In the genomic region with DNA sequence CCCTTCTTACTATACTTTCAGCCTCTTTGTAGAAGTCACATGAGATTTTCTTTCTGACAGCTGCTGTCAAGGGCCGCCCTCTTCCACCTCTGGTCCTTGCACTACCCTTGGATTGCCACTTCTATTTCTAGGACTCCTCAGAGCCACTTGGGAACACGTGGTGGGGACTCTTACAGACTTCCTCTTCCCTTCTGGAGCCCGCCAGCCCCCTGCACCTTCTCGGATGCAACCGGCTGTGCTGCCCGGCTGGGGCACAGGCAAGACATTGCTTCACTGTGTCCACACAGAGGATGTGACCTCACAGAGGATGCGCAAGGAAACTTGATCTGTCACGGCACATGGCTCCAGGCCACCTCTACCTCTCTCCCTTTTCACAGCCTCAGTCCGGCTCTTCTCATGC, we compare ENCODE assay signal across 1 cellular context.
A peak's percentile ranks its signal among the peaks of the same experiment; 100 is the strongest.
TF ChIP-seq lines count a peak whose summit lies in the region.

No MANE protein-coding gene starts in this region.

TF ChIP-seq in K562, 482 proteins besides CTCF, POLR2A, EP300 and RAD21:
- TF ChIP-seq NRF1 (conservative IDR thresholded peaks at IDR 0.05 in 1 of 2, IDR thresholded peaks at IDR 0.05 in 1 of 2) (peak; percentile 75 to 78), ETS2 (tag; IDR thresholded peaks at IDR 0.05; ENCODE audit: borderline replicate concordance, poor library complexity, severe bottlenecking) (no peak), L3MBTL2 (IDR thresholded peaks at IDR 0.05) (peak; percentile 39), KHSRP (IDR thresholded peaks at IDR 0.05) (no peak), GABPA (tag; conservative IDR thresholded peaks at IDR 0.05; ENCODE audit: low read depth) (peak; percentile 65), CEBPG (CRISPR knock-in tag; IDR thresholded peaks at IDR 0.05) (peak; percentile 60; the same call in 1 of the 2 replicates), CEBPG (tag; conservative IDR thresholded peaks at IDR 0.05 in 1 of 2, IDR thresholded peaks at IDR 0.05 in 1 of 2) (peak in 1 of 2 experiments; percentile 48; a peak in 2 of 4 replicates), CEBPB (tag; IDR thresholded peaks at IDR 0.05) (peak; percentile 58), ZBTB11 (CRISPR knock-in tag; IDR thresholded peaks at IDR 0.05) (peak in 1 of 3 experiments; percentile 79; a peak in 2 of 6 replicates), FOXA1 (IDR thresholded peaks at IDR 0.05; ENCODE audit: borderline replicate concordance) (no peak), E2F6 (IDR thresholded peaks at IDR 0.05; ENCODE audit: borderline replicate concordance in 1 of 2, extremely low read depth in 1 of 2, insufficient read depth in 1 of 2, insufficient read length in 1 of 2, low read depth in 1 of 2, low read length in 1 of 2, poor library complexity in 1 of 2, severe bottlenecking in 1 of 2) (peak in 1 of 2 experiments; percentile 47), MTF1 (CRISPR knock-in tag; IDR thresholded peaks at IDR 0.05; ENCODE audit: borderline replicate concordance) (no peak), RBM25 (IDR thresholded peaks at IDR 0.05; ENCODE audit: low read depth, low read length, severe bottlenecking) (no peak), CREM (IDR thresholded peaks at IDR 0.05; ENCODE audit: low read depth) (peak; percentile 46; the same call in 1 of the 2 replicates), MGA (IDR thresholded peaks at IDR 0.05) (peak; percentile 49; the same call in 1 of the 2 replicates), SPI1 (IDR thresholded peaks at IDR 0.05; ENCODE audit: borderline replicate concordance, low read depth, low read length) (peak; percentile 47; the same call in 1 of the 2 replicates), HDAC6 (IDR thresholded peaks at IDR 0.05; ENCODE audit: low read depth, low read length) (no peak), ATF7 (IDR thresholded peaks at IDR 0.05) (no peak), MAX (CRISPR knock-in tag; IDR thresholded peaks at IDR 0.05) (peak; percentile 65)
- TF ChIP-seq, protein P1, sequence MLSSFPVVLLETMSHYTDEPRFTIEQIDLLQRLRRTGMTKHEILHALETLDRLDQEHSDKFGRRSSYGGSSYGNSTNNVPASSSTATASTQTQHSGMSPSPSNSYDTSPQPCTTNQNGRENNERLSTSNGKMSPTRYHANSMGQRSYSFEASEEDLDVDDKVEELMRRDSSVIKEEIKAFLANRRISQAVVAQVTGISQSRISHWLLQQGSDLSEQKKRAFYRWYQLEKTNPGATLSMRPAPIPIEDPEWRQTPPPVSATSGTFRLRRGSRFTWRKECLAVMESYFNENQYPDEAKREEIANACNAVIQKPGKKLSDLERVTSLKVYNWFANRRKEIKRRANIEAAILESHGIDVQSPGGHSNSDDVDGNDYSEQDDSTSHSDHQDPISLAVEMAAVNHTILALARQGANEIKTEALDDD (IDR thresholded peaks at IDR 0.05), result no peak
- TF ChIP-seq, protein P2, sequence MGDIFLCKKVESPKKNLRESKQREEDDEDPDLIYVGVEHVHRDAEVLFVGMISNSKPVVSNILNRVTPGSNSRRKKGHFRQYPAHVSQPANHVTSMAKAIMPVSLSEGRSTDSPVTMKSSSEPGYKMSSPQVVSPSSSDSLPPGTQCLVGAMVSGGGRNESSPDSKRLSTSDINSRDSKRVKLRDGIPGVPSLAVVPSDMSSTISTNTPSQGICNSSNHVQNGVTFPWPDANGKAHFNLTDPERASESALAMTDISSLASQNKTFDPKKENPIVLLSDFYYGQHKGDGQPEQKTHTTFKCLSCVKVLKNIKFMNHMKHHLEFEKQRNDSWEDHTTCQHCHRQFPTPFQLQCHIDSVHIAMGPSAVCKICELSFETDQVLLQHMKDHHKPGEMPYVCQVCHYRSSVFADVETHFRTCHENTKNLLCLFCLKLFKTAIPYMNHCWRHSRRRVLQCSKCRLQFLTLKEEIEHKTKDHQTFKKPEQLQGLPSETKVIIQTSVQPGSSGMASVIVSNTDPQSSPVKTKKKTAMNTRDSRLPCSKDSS (IDR thresholded peaks at IDR 0.05; ENCODE audit: low read depth, partially characterized antibody), result no peak
